21 cellular contexts compared by ENCODE assay signal in genomic region chr2:170261566-170261965, GRCh38.
DNase-seq lines count a peak whose midpoint lies in the region; ATAC-seq, FAIRE-seq and TF ChIP-seq lines count a peak whose summit lies in the region.
"Had no signal": no experiment of that assay in that cellular context is flagged by ENCODE, and none has a peak within 500 bp of the region (broad histone marks: within the 10 kb centered on the region; RNA-seq: fewer than 3 reads in every experiment).

No MANE protein-coding gene starts in this region.

- no peak for TF ChIP-seq POLR2A in HepG2 (IDR thresholded peaks at IDR 0.05; ENCODE audit: insufficient read depth in 1 of 2, low read depth in 2 of 2, low read length in 2 of 2)
- no peak for TF ChIP-seq POLR2A in right lobe of liver (IDR thresholded peaks at IDR 0.05)

- H4K20me1 ChIP-seq in HepG2 (ENCODE audit: insufficient read depth, low read length): no peaks in the 10 kb centered on the region
- H4K20me1 ChIP-seq: BLaER1 treated with 17β-estradiol and CSF1 and Interleukin-3, amounts not matched to agents 10 nM and 100 nM had no signal

- no peak for TF ChIP-seq RAD21 in HepG2 (CRISPR knock-in tag; IDR thresholded peaks at IDR 0.05)

- in situ Hi-C loops in HepG2 (cut with HindIII; ENCODE audit: extremely low pct_ligation_motif_present, low pct_unique_long_range_greater_than_20kb): no loop called here

- CTCF ChIA-PET in HepG2 (lab: Yijun Ruan, JAX; ENCODE audit: low intra/inter-chr PET ratio, low total read pairs): no interaction called here

- TF ChIP-seq EP300 in HepG2 (IDR thresholded peaks at IDR 0.05; ENCODE audit: low read depth in 2 of 2, low read length in 2 of 2) (no peak), HepG2 (CRISPR knock-in tag; IDR thresholded peaks at IDR 0.05; ENCODE audit: borderline replicate concordance) (no peak)

- H3K4me1 ChIP-seq in HepG2 (ENCODE audit: insufficient read depth, low read length) (no peaks in the 10 kb centered on the region), right lobe of liver (no peaks in the 10 kb centered on the region), endodermal cell (ENCODE audit: control insufficient read depth, insufficient read depth, low read length) (peaks cover 13% of the 10 kb centered on the region)
- H3K4me1 ChIP-seq: A549; BLaER1 treated with 17β-estradiol and CSF1 and Interleukin-3, amounts not matched to agents 10 nM and 100 nM had no signal

- H3K9me3 ChIP-seq in HepG2 (ENCODE audit: low read length) (peaks cover 18% of the 10 kb centered on the region; the same call in 1 of the 2 replicates), right lobe of liver (no peaks in the 10 kb centered on the region), endodermal cell (ENCODE audit: control insufficient read depth, low read length) (peaks cover 51% of the 10 kb centered on the region)
- H3K9me3 ChIP-seq: A549 had no signal

- H2AFZ ChIP-seq in HepG2 (ENCODE audit: low read length): no peak overlapping the region

- H3K27me3 Mint-ChIP-seq in endodermal cell (ENCODE audit: insufficient read depth): no peaks in the 10 kb centered on the region
- H3K27me3 Mint-ChIP-seq: B cell had no signal

- H3K4me2 ChIP-seq in HepG2 (ENCODE audit: low read depth, low read length): no peak overlapping the region
- H3K4me2 ChIP-seq: A549; BLaER1 treated with 17β-estradiol and CSF1 and Interleukin-3, amounts not matched to agents 10 nM and 100 nM had no signal

- FAIRE-seq in HepG2 (lab: Jason Lieb, UNC): no peak
- FAIRE-seq: A549, D721Med, G401.6, GM12891, GM19239 had no signal

- no peaks in the 10 kb centered on the region for H3K27me3 ChIP-seq in HepG2 (ENCODE audit: control insufficient read depth in 1 of 2, insufficient read depth in 2 of 2, low read length in 2 of 2)
- no peaks in the 10 kb centered on the region for H3K27me3 ChIP-seq in right lobe of liver
- no peaks in the 10 kb centered on the region for H3K27me3 ChIP-seq in endodermal cell (ENCODE audit: control insufficient read depth, insufficient read depth, low read length, poor library complexity, severe bottlenecking)
- H3K27me3 ChIP-seq: BLaER1 treated with 17β-estradiol and CSF1 and Interleukin-3, amounts not matched to agents 10 nM and 100 nM had no signal

- no peak for TF ChIP-seq CTCF in HepG2 (CRISPR knock-in tag; IDR thresholded peaks at IDR 0.05)
- no peak for TF ChIP-seq CTCF in right lobe of liver (IDR thresholded peaks at IDR 0.05)
- no peak for TF ChIP-seq CTCF in endodermal cell (conservative IDR thresholded peaks at IDR 0.05)

- BruUV-seq in HepG2 (replicated peaks; lab: Mats Ljungman, UMichigan): no TSS peak

- H3K4me1 Mint-ChIP-seq in endodermal cell: peaks cover 28% of the 10 kb centered on the region
- H3K4me1 Mint-ChIP-seq: B cell had no signal

- H3K9ac ChIP-seq in HepG2 (ENCODE audit: insufficient read depth, low read depth, low read length) (no peak overlapping the region), endodermal cell (ENCODE audit: extremely low read depth, low read length, poor library complexity, severe bottlenecking) (no peak overlapping the region)
- H3K9ac ChIP-seq: BLaER1 treated with 17β-estradiol and CSF1 and Interleukin-3, amounts not matched to agents 10 nM and 100 nM had no signal

- DNase-seq in HepG2 (ENCODE audit: low spot score): no peak
- DNase-seq in right lobe of liver: no peak
- DNase-seq in endodermal cell: no peak
- DNase-seq in dedifferentiated amniotic fluid mesenchymal stem cell (ENCODE audit: extremely low spot score): no peak
- DNase-seq in NCI-H748 (lab: John Stamatoyannopoulos, UW; ENCODE audit: unreplicated experiment): no peak
- DNase-seq: AML-193; Caco-2; Calu3; CD4-positive, alpha-beta T cell; CD8-positive, alpha-beta T cell; DMS79 treated with DMSO at 0.1 percent for 48 hours; GF-D8 had no signal

- H3K9me3 Mint-ChIP-seq in endodermal cell: peaks cover 42% of the 10 kb centered on the region
- H3K9me3 Mint-ChIP-seq: CD4-positive, alpha-beta T cell had no signal

- POLR2A ChIA-PET in HepG2 (lab: Yijun Ruan, JAX): no interaction called here

- intact Hi-C loops in HepG2 (cut with micrococcal nuclease; ENCODE audit: unreplicated experiment) (no loop called here), right lobe of liver (cut with DNase I) (no loop called here)

- no peak overlapping the region for H3K4me3 Mint-ChIP-seq in endodermal cell
- H3K4me3 Mint-ChIP-seq: B cell; CD4-positive, alpha-beta T cell; CD8-positive, alpha-beta T cell had no signal

- whole genome bisulfite sequencing in HepG2 (ENCODE audit: low lambda C conversion rate): 9% methylated on average over 1 of the region's 1 CpG
- 58% methylated on average over 1 of the region's 1 CpG for WGBS in right lobe of liver (ENCODE audit: insufficient coverage, low coverage, low lambda C conversion rate, missing lambda C conversion rate)
- 89 to 90% methylated on average over 1 of the region's 1 CpG for WGBS in endodermal cell (ENCODE audit: insufficient coverage in 1 of 2, insufficient read length in 1 of 2), 2 experiments

- no peak for ATAC-seq in HepG2
- no peak for ATAC-seq in right lobe of liver
- ATAC-seq: A549; CD8-positive, alpha-beta T cell had no signal

- no peak overlapping the region for H3K4me3 ChIP-seq in HepG2 (replicated peaks in 1 of 3; ENCODE audit: insufficient read depth in 1 of 3, low read depth in 2 of 3, low read length in 3 of 3)
- no peak overlapping the region for H3K4me3 ChIP-seq in right lobe of liver
- peak overlapping the region; percentile 53 for H3K4me3 ChIP-seq in endodermal cell (ENCODE audit: low read length)
- H3K4me3 ChIP-seq: A549; BLaER1 treated with 17β-estradiol and CSF1 and Interleukin-3, amounts not matched to agents 10 nM and 100 nM had no signal

- no peaks in the 10 kb centered on the region for H3K79me2 ChIP-seq in HepG2 (ENCODE audit: insufficient read depth, low read length)

- H3K36me3 ChIP-seq in HepG2 (replicated peaks in 1 of 2; ENCODE audit: control insufficient read depth in 1 of 2, insufficient read depth in 2 of 2, low read length in 2 of 2): no peaks in the 10 kb centered on the region
- no peaks in the 10 kb centered on the region for H3K36me3 ChIP-seq in right lobe of liver
- no peaks in the 10 kb centered on the region for H3K36me3 ChIP-seq in endodermal cell (ENCODE audit: control insufficient read depth, insufficient read depth, low read length)

- H3K27ac ChIP-seq in HepG2 (ENCODE audit: extremely low read length, insufficient read depth, low read length) (no peak overlapping the region), right lobe of liver (no peak overlapping the region), endodermal cell (ENCODE audit: low read depth, low read length) (no peak overlapping the region)
- H3K27ac ChIP-seq: 22Rv1; A549; BLaER1 treated with 17β-estradiol and CSF1 and Interleukin-3, amounts not matched to agents 10 nM and 100 nM; C4-2B had no signal

- peaks cover 7% of the 10 kb centered on the region for H3K36me3 Mint-ChIP-seq in endodermal cell (ENCODE audit: low read depth)
- H3K36me3 Mint-ChIP-seq: CD8-positive, alpha-beta T cell had no signal

- no peak overlapping the region for H3K27ac Mint-ChIP-seq in endodermal cell
- H3K27ac Mint-ChIP-seq: B cell; CD4-positive, alpha-beta T cell; CD8-positive, alpha-beta T cell had no signal

TF ChIP-seq in HepG2, 621 proteins besides CTCF, POLR2A, EP300 and RAD21 (continues in another document):
- TF ChIP-seq GABPB1 (CRISPR knock-in tag; IDR thresholded peaks at IDR 0.05) (no peak), ZNF598 (CRISPR knock-in tag; IDR thresholded peaks at IDR 0.05; ENCODE audit: borderline replicate concordance) (no peak), ZNF703 (CRISPR knock-in tag; IDR thresholded peaks at IDR 0.05; ENCODE audit: borderline replicate concordance) (no peak), ZNF737 (CRISPR knock-in tag; IDR thresholded peaks at IDR 0.05; ENCODE audit: borderline replicate concordance) (no peak), ZIK1 (CRISPR knock-in tag; IDR thresholded peaks at IDR 0.05; ENCODE audit: borderline replicate concordance, low read depth) (no peak), ZSCAN30 (CRISPR knock-in tag; IDR thresholded peaks at IDR 0.05) (no peak), ZNF569 (CRISPR knock-in tag; IDR thresholded peaks at IDR 0.05; ENCODE audit: borderline replicate concordance) (no peak), CENPBD1 (CRISPR knock-in tag; IDR thresholded peaks at IDR 0.05; ENCODE audit: borderline replicate concordance, low read depth) (no peak), MYC (CRISPR knock-in tag; IDR thresholded peaks at IDR 0.05; ENCODE audit: borderline replicate concordance) (no peak), MAFF (IDR thresholded peaks at IDR 0.05; ENCODE audit: low read depth, low read length) (0 out of 2 replicates have a peak, but pooled peaks have one; percentile 41), MAFK (conservative IDR thresholded peaks at IDR 0.05 in 1 of 2, IDR thresholded peaks at IDR 0.05 in 1 of 2; ENCODE audit: low read length in 2 of 2) (peak; percentile 49 to 70)
- TF ChIP-seq, protein P1, sequence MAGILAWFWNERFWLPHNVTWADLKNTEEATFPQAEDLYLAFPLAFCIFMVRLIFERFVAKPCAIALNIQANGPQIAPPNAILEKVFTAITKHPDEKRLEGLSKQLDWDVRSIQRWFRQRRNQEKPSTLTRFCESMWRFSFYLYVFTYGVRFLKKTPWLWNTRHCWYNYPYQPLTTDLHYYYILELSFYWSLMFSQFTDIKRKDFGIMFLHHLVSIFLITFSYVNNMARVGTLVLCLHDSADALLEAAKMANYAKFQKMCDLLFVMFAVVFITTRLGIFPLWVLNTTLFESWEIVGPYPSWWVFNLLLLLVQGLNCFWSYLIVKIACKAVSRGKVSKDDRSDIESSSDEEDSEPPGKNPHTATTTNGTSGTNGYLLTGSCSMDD (CRISPR knock-in tag; IDR thresholded peaks at IDR 0.05): no peak
- TF ChIP-seq, protein P2, sequence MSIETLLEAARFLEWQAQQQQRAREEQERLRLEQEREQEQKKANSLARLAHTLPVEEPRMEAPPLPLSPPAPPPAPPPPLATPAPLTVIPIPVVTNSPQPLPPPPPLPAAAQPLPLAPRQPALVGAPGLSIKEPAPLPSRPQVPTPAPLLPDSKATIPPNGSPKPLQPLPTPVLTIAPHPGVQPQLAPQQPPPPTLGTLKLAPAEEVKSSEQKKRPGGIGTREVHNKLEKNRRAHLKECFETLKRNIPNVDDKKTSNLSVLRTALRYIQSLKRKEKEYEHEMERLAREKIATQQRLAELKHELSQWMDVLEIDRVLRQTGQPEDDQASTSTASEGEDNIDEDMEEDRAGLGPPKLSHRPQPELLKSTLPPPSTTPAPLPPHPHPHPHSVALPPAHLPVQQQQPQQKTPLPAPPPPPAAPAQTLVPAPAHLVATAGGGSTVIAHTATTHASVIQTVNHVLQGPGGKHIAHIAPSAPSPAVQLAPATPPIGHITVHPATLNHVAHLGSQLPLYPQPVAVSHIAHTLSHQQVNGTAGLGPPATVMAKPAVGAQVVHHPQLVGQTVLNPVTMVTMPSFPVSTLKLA (IDR thresholded peaks at IDR 0.05): peak; percentile 19; the same call in 1 of the 2 replicates
